35 cellular contexts compared by ENCODE assay signal in genomic region chr3:195403244-195403643, GRCh38.
"Had no signal": no experiment of that assay in that cellular context is flagged by ENCODE, and none has a peak within 500 bp of the region (broad histone marks: within the 10 kb centered on the region; RNA-seq: fewer than 3 reads in every experiment).

No MANE protein-coding gene starts in this region.

- H3K27me3 ChIP-seq: brain microvascular endothelial cell, Peyer's patch had no signal

- H3K36me3 ChIP-seq: brain microvascular endothelial cell, Peyer's patch had no signal

- DNase-seq: activated CD4-positive, alpha-beta T cell treated with anti-CD3 and anti-CD28 coated beads, Interleukin-2, amount 10 ng/mL, durations not matched to agents 24 days and 14 days; activated CD4-positive, alpha-beta T cell treated with anti-CD3 and anti-CD28 coated beads, Interleukin-2, amount 50 U/mL, for 4 hours; activated CD4-positive, CD25-positive, alpha-beta regulatory T cell; activated CD8-positive, alpha-beta T cell treated with anti-CD3 and anti-CD28 coated beads for 36 hours; activated effector memory CD4-positive, alpha-beta T cell treated with anti-CD3 and anti-CD28 coated beads, Interleukin-2, amount 50 U/mL, for 16 hours; activated naive CD4-positive, alpha-beta T cell; activated naive CD4-positive, alpha-beta T cell treated with anti-CD3 and anti-CD28 coated beads, Interleukin-2, amount 50 U/mL, for 16 hours; activated naive CD8-positive, alpha-beta T cell treated with anti-CD3 and anti-CD28 coated beads for 36 hours; activated T-cell treated with anti-CD3 and anti-CD28 coated beads, Interleukin-2, amount 50 U/mL, for 1 hour; activated T-cell treated with anti-CD3 and anti-CD28 coated beads, Interleukin-2, amount 50 U/mL, for 72 hours; amniotic stem cell; aorta; central memory CD4-positive, alpha-beta T cell; KG1; MM.1S; NCI-H1048; NCI-H1105 treated with DMSO at 0.1 percent for 48 hours; NCI-H1436 treated with DMSO at 0.1 percent for 48 hours; NCI-H1694 treated with DMSO at 0.1 percent for 48 hours; NCI-H2029; NCI-H345; NCI-H524 treated with DMSO at 0.1 percent for 48 hours; PC-3; Peyer's patch; RPMI8226; SIG-M5; SW 1271; T-helper 1 cell; T-helper 2 cell; T-helper 9 cell had no signal

- H3K27ac ChIP-seq: brain microvascular endothelial cell, Peyer's patch, VCaP had no signal

- H3K9me3 ChIP-seq: Peyer's patch had no signal

- H3K4me1 ChIP-seq: Peyer's patch had no signal

- H3K4me3 ChIP-seq: Peyer's patch had no signal

- ATAC-seq: activated CD8-positive, alpha-beta T cell treated with anti-CD3 and anti-CD28 coated beads for 36 hours; activated T-cell treated with anti-CD3 and anti-CD28 coated beads, Interleukin-2, amount 50 U/mL, for 72 hours; activated T-helper 17 cell treated with anti-CD3 and anti-CD28 coated beads, Interleukin-2, amount 50 U/mL, for 72 hours; PC-3; Right ventricle myocardium inferior; SK-N-SH treated with all-trans-retinoic acid at 6 μM for 48 hours had no signal
